In the genomic region with DNA sequence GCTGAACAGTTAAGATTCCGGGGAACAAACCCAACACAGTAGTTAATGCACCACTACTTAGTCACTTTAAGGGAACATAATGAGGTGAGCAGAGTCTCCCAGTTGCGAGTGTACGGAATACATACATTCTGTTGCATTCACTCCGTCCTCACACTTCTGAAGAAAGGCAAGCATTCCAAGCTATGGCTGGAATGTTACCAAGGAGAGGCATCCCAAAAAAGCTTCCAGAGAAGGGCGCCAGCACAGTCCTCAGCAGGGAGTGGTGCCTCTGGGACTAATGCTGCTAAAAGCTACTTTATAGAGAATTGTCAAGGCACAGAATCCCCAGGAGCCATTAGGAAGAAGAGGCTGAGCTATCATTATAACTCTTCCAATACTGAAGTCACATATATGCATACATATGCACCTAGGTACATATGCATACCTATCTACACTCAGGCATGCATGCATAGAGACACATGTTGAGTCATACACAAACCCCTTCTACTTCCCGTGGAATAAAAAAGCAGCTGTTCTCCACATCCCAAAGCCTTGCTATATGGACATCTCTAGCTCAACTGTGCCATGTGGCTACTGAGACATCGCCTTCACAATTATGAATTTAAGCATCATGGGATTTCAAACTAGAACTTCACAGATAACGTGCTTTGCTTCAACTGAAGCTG, we compare ENCODE assay signal across 20 cellular contexts.
DNase-seq lines count a peak whose midpoint lies in the region; ATAC-seq and TF ChIP-seq lines count a peak whose summit lies in the region.
"Had no signal": no experiment of that assay in that cellular context is flagged by ENCODE, and none has a peak within 500 bp of the region (broad histone marks: within the 10 kb centered on the region; RNA-seq: fewer than 3 reads in every experiment).

No MANE protein-coding gene starts in this region.

- peaks cover 90% of the 10 kb centered on the region for H3K4me1 Mint-ChIP-seq in activated T-cell treated with anti-CD3 and anti-CD28 coated beads, Interleukin-2, amount 50 U/mL, for 72 hours (ENCODE audit: low read depth)
- peaks cover 75% of the 10 kb centered on the region for H3K4me1 Mint-ChIP-seq in activated T-cell treated with anti-CD3 and anti-CD28 coated beads, Interleukin-2, amount 50 U/mL, for 4 hours (ENCODE audit: low read depth)
- no peaks in the 10 kb centered on the region for H3K4me1 Mint-ChIP-seq in WTC11

- POLR2A ChIA-PET in WTC11 (lab: Charles Lee) = no interaction called here

- no peak overlapping the region for H3K4me3 ChIP-seq in upper lobe of right lung
- H3K4me3 ChIP-seq: lung, uterus had no signal

- TF ChIP-seq CTCF in WTC11 (IDR thresholded peaks at IDR 0.05) = no peak
- no peak for TF ChIP-seq CTCF in upper lobe of right lung (IDR thresholded peaks at IDR 0.05)

- no peaks in the 10 kb centered on the region for H3K27me3 ChIP-seq in upper lobe of right lung
- H3K27me3 ChIP-seq: uterus had no signal

- DNase-seq in activated T-cell treated with anti-CD3 and anti-CD28 coated beads, Interleukin-2, amount 50 U/mL, for 72 hours = no peak
- DNase-seq in activated T-cell treated with anti-CD3 and anti-CD28 coated beads, Interleukin-2, amount 50 U/mL, for 4 hours = no peak
- DNase-seq in WTC11 (ENCODE audit: low spot score) (no peak), islet precursor cell (peak; percentile 80), upper lobe of right lung (no peak), left ventricle myocardium superior (no peak), NCI-H2171 (lab: John Stamatoyannopoulos, UW) (no peak)
- DNase-seq: activated CD4-positive, alpha-beta T cell treated with anti-CD3 and anti-CD28 coated beads, Interleukin-2, amount 50 U/mL, for 1 hour; activated naive CD4-positive, alpha-beta T cell treated with Interleukin-2 at 50 U/mL for 16 hours; DMS79 treated with DMSO at 0.1 percent for 48 hours; head of caudate nucleus; NCI-H1048; NCI-H2081; posterior cingulate gyrus; RPMI8226; stimulated activated CD4-positive, alpha-beta T cell treated with anti-CD3 and anti-CD28 coated beads, Interleukin-2, amount 100 ng/mL, for 24 hours; uterus had no signal

- H3K4me1 ChIP-seq in upper lobe of right lung = peaks cover 15% of the 10 kb centered on the region
- H3K4me1 ChIP-seq: uterus had no signal

- no peaks in the 10 kb centered on the region for H3K36me3 ChIP-seq in upper lobe of right lung
- H3K36me3 ChIP-seq: uterus had no signal

- peak overlapping the region; percentile 76 for H3K27ac Mint-ChIP-seq in activated T-cell treated with anti-CD3 and anti-CD28 coated beads, Interleukin-2, amount 50 U/mL, for 72 hours
- H3K27ac Mint-ChIP-seq in WTC11 = no peak overlapping the region
- H3K27ac Mint-ChIP-seq: nephron had no signal

- H3K4me3 Mint-ChIP-seq in activated T-cell treated with anti-CD3 and anti-CD28 coated beads, Interleukin-2, amount 50 U/mL, for 72 hours = peak overlapping the region in 1 of 2 donors; percentile 13
- no peak overlapping the region for H3K4me3 Mint-ChIP-seq in activated T-cell treated with anti-CD3 and anti-CD28 coated beads, Interleukin-2, amount 50 U/mL, for 4 hours
- no peak overlapping the region for H3K4me3 Mint-ChIP-seq in WTC11
- H3K4me3 Mint-ChIP-seq: nephron had no signal

- no peaks in the 10 kb centered on the region for H3K27me3 Mint-ChIP-seq in activated T-cell treated with anti-CD3 and anti-CD28 coated beads, Interleukin-2, amount 50 U/mL, for 72 hours (ENCODE audit: low read depth)
- no peaks in the 10 kb centered on the region for H3K27me3 Mint-ChIP-seq in activated T-cell treated with anti-CD3 and anti-CD28 coated beads, Interleukin-2, amount 50 U/mL, for 4 hours (ENCODE audit: low read depth)
- H3K27me3 Mint-ChIP-seq in WTC11 (ENCODE audit: low read depth) = no peaks in the 10 kb centered on the region; the same call in 1 of the 2 replicates

- intact Hi-C loops in upper lobe of right lung (cut with DNase I) (no loop called here), left ventricle myocardium superior (cut with micrococcal nuclease) (loop anchor here (5.0 to 10.0 kb wide), 3 partner anchors 117 to 195 kb away; no protein-coding TSS in a partner anchor)

- H3K27ac ChIP-seq in upper lobe of right lung = no peak overlapping the region
- H3K27ac ChIP-seq: uterus had no signal

- H3K9me3 ChIP-seq in upper lobe of right lung = no peaks in the 10 kb centered on the region
- H3K9me3 ChIP-seq: uterus had no signal

- H3K36me3 Mint-ChIP-seq in activated T-cell treated with anti-CD3 and anti-CD28 coated beads, Interleukin-2, amount 50 U/mL, for 72 hours (ENCODE audit: insufficient read depth in 2 of 2) = peaks cover 1 to 10% of the 10 kb centered on the region in 2 donors
- peaks cover 10% of the 10 kb centered on the region for H3K36me3 Mint-ChIP-seq in activated T-cell treated with anti-CD3 and anti-CD28 coated beads, Interleukin-2, amount 50 U/mL, for 4 hours (ENCODE audit: insufficient read depth)
- no peaks in the 10 kb centered on the region for H3K36me3 Mint-ChIP-seq in WTC11

- H3K9me3 Mint-ChIP-seq in activated T-cell treated with anti-CD3 and anti-CD28 coated beads, Interleukin-2, amount 50 U/mL, for 72 hours = no peaks in the 10 kb centered on the region
- no peaks in the 10 kb centered on the region for H3K9me3 Mint-ChIP-seq in activated T-cell treated with anti-CD3 and anti-CD28 coated beads, Interleukin-2, amount 50 U/mL, for 4 hours
- no peaks in the 10 kb centered on the region for H3K9me3 Mint-ChIP-seq in WTC11
- H3K9me3 Mint-ChIP-seq: nephron had no signal

- no peak for ATAC-seq in activated T-cell treated with anti-CD3 and anti-CD28 coated beads, Interleukin-2, amount 50 U/mL, for 72 hours (replicated peaks in 1 of 2)
- ATAC-seq in activated T-cell treated with anti-CD3 and anti-CD28 coated beads, Interleukin-2, amount 50 U/mL, for 4 hours = no peak
- ATAC-seq in WTC11 = peak; percentile 82
- ATAC-seq in upper lobe of right lung = peak; percentile 13
- ATAC-seq in left ventricle myocardium superior = no peak
- ATAC-seq in GM19395 (IDR thresholded peaks at IDR 0.05; ENCODE audit: unreplicated experiment) = no peak

- CTCF ChIA-PET in WTC11 (lab: Charles Lee) = interaction anchor here (0.6 to 1.4 kb wide), 7 partner anchors 21 to 528 kb away, joined by 3 to 6 read pairs (median 3); no protein-coding TSS in a partner anchor

TF ChIP-seq in WTC11, 78 proteins besides CTCF, POLR2A, EP300 and RAD21:
- TF ChIP-seq GABPB1 (CRISPR knock-in tag; IDR thresholded peaks at IDR 0.05) (no peak), ERG (CRISPR knock-in tag; IDR thresholded peaks at IDR 0.05) (no peak), E2F5 (CRISPR knock-in tag; IDR thresholded peaks at IDR 0.05) (no peak), TEAD1 (CRISPR knock-in tag; IDR thresholded peaks at IDR 0.05) (no peak), NR2C2 (CRISPR knock-in tag; IDR thresholded peaks at IDR 0.05) (no peak), TP53 (CRISPR knock-in tag; IDR thresholded peaks at IDR 0.05) (no peak), JAZF1 (CRISPR knock-in tag; IDR thresholded peaks at IDR 0.05) (no peak), PRRX2 (CRISPR knock-in tag; IDR thresholded peaks at IDR 0.05) (no peak), USF1 (CRISPR knock-in tag; IDR thresholded peaks at IDR 0.05) (no peak), KAT7 (CRISPR knock-in tag; IDR thresholded peaks at IDR 0.05; ENCODE audit: borderline replicate concordance) (no peak), HMGA2 (CRISPR knock-in tag; IDR thresholded peaks at IDR 0.05) (no peak), MYBL2 (CRISPR knock-in tag; IDR thresholded peaks at IDR 0.05) (no peak), ZMAT4 (CRISPR knock-in tag; IDR thresholded peaks at IDR 0.05) (no peak)
- TF ChIP-seq, protein P1, sequence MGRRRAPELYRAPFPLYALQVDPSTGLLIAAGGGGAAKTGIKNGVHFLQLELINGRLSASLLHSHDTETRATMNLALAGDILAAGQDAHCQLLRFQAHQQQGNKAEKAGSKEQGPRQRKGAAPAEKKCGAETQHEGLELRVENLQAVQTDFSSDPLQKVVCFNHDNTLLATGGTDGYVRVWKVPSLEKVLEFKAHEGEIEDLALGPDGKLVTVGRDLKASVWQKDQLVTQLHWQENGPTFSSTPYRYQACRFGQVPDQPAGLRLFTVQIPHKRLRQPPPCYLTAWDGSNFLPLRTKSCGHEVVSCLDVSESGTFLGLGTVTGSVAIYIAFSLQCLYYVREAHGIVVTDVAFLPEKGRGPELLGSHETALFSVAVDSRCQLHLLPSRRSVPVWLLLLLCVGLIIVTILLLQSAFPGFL (CRISPR knock-in tag; IDR thresholded peaks at IDR 0.05; ENCODE audit: borderline replicate concordance) = no peak

Comparison
In these comparisons a context has a peak if more than half of its experiments do, and no peak if none do; other contexts are left out.
1. ATAC-seq: peak in WTC11 (single experiment) and upper lobe of right lung (single experiment); none in activated T-cell treated with anti-CD3 and anti-CD28 coated beads, Interleukin-2, amount 50 U/mL, for 72 hours (0 of 2), activated T-cell treated with anti-CD3 and anti-CD28 coated beads, Interleukin-2, amount 50 U/mL, for 4 hours (0 of 2), left ventricle myocardium superior (single experiment) and GM19395 (single experiment).